In genomic region chr12:115308918-115309317, GRCh38 we compare ENCODE assay signal across 31 cellular contexts.
"Had no signal": no experiment of that assay in that cellular context is flagged by ENCODE, and none has a peak within 500 bp of the region (broad histone marks: within the 10 kb centered on the region; RNA-seq: fewer than 3 reads in every experiment).

No MANE protein-coding gene starts in this region.

- H3K9me3 ChIP-seq: esophagus squamous epithelium, gastroesophageal sphincter, heart right ventricle had no signal

- H3K4me2 ChIP-seq: hepatocyte had no signal

- H3K27ac ChIP-seq: brain microvascular endothelial cell, epithelial cell of prostate, esophagus squamous epithelium, gastroesophageal sphincter, heart right ventricle, hepatocyte, WERI-Rb-1 had no signal

- DNase-seq: activated B cell treated with CpG ODN at 0.5 μM for 24 hours; activated CD4-positive, alpha-beta T cell treated with anti-CD3 and anti-CD28 coated beads for 48 hours; activated CD4-positive, alpha-beta T cell treated with anti-CD3 and anti-CD28 coated beads, Interleukin-2, amount 50 U/mL, for 1 hour; activated CD4-positive, alpha-beta T cell treated with anti-CD3 and anti-CD28 coated beads, Interleukin-2, amount 50 U/mL, for 48 hours; activated CD8-positive, alpha-beta memory T cell treated with anti-CD3 and anti-CD28 coated beads for 24 hours; activated CD8-positive, alpha-beta T cell treated with anti-CD3 and anti-CD28 coated beads for 36 hours; activated effector memory CD4-positive, alpha-beta T cell treated with Interleukin-2 at 50 U/mL for 16 hours; activated gamma-delta T cell treated with Interleukin-2 at 50 U/mL for 16 hours; activated naive CD4-positive, alpha-beta T cell treated with anti-CD3 and anti-CD28 coated beads, Interleukin-2, amount 50 U/mL, for 16 hours; activated naive CD4-positive, alpha-beta T cell treated with Interleukin-2 at 50 U/mL for 16 hours; activated T-cell treated with anti-CD3 and anti-CD28 coated beads, Interleukin-2, amount 50 U/mL, for 4 hours; amniotic stem cell; anterior cingulate cortex; brain microvascular endothelial cell; caudate nucleus; effector CD8-positive, alpha-beta T cell; esophagus squamous epithelium; foreskin melanocyte; heart right ventricle; T-helper 17 cell; T1000; WERI-Rb-1 had no signal

- ATAC-seq: activated CD4-positive, CD25-positive, alpha-beta regulatory T cell treated with anti-CD3 and anti-CD28 coated beads, Interleukin-2, amount 50 U/mL, for 24 hours; activated CD8-positive, alpha-beta T cell treated with anti-CD3 and anti-CD28 coated beads for 36 hours; activated T-cell treated with anti-CD3 and anti-CD28 coated beads, Interleukin-2, amount 50 U/mL, for 4 hours; activated T-helper 17 cell treated with anti-CD3 and anti-CD28 coated beads, Interleukin-2, amount 50 U/mL, for 72 hours; gastroesophageal sphincter; T-helper 17 cell had no signal

- H3K36me3 ChIP-seq: brain microvascular endothelial cell, esophagus squamous epithelium, gastroesophageal sphincter, heart right ventricle, WERI-Rb-1 had no signal

- H3K4me1 ChIP-seq: gastroesophageal sphincter had no signal

- H3K79me2 ChIP-seq: hepatocyte had no signal

- FAIRE-seq: astrocyte, colon, endometrium, endothelial cell of umbilical vein had no signal

- H3K4me3 ChIP-seq: esophagus squamous epithelium, gastroesophageal sphincter, heart right ventricle, hepatocyte had no signal

- H3K27me3 ChIP-seq: brain microvascular endothelial cell, esophagus squamous epithelium, hepatocyte had no signal

- H2AFZ ChIP-seq: hepatocyte had no signal
